Comparison of ENCODE assay signal across 9 cellular contexts in the genomic region with DNA sequence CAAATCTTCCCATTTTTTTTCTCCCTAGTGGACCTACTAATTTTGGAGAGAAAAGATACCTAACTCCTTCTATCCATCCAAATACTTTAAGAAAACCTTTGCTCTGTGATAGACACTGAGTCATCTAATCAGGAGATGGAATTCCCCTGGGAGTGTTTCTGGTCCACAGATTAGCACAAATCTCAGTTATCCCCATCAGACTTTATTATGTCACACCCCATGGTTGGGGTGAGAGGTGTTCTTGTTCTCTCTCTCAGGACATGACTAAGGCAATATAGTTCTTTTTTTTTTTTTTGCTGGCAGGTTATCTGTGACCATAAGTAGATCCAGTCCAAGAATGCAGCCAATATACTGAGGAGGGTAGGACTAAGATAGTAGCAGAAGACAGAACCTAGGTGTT. TPM values are rescaled to one million over a fixed set of nuclear protein-coding genes. Genes with fewer than 3 reads are reported as not detected.
DNase-seq lines count a peak whose midpoint lies in the region; ATAC-seq lines count a peak whose summit lies in the region.
"Had no signal": no experiment of that assay in that cellular context is flagged by ENCODE, and none has a peak within 500 bp of the region (broad histone marks: within the 10 kb centered on the region; RNA-seq: fewer than 3 reads in every experiment).

No MANE protein-coding gene starts in this region.

- peaks cover 26% of the 10 kb centered on the region for H3K4me1 Mint-ChIP-seq in T-helper 17 cell

- peaks cover 11% of the 10 kb centered on the region for H3K36me3 Mint-ChIP-seq in T-helper 17 cell (ENCODE audit: low read depth)

- H3K27me3 Mint-ChIP-seq in T-helper 17 cell = no peaks in the 10 kb centered on the region
- H3K27me3 Mint-ChIP-seq: activated CD4-positive, alpha-beta T cell treated with anti-CD3 and anti-CD28 coated beads, Interleukin-2, amount 10 ng/mL, durations not matched to agents 7 days and 5 days had no signal

- ATAC-seq in GM19324 (IDR thresholded peaks at IDR 0.05; ENCODE audit: low FRiP score, unreplicated experiment) (peak; percentile 34), HG02943 (IDR thresholded peaks at IDR 0.05; ENCODE audit: low read depth, unreplicated experiment) (peak; percentile 44), T-helper 17 cell (peak; percentile 32)

- H3K9me3 ChIP-seq in T-helper 17 cell (ENCODE audit: control insufficient read depth, low read length, poor library complexity, severe bottlenecking) = no peaks in the 10 kb centered on the region

- no peak overlapping the region for H3K4me3 Mint-ChIP-seq in T-helper 17 cell
- H3K4me3 Mint-ChIP-seq: activated CD4-positive, alpha-beta T cell treated with anti-CD3 and anti-CD28 coated beads, Interleukin-2, amount 10 ng/mL, durations not matched to agents 7 days and 5 days had no signal

- peak; percentile 71 for DNase-seq in A172 (ENCODE audit: low spot score)
- no peak for DNase-seq in T-helper 17 cell
- no peak for DNase-seq in NCI-H2081 treated with DMSO at 0.1 percent for 48 hours (lab: John Stamatoyannopoulos, UW)
- no peak for DNase-seq in activated CD8-positive, alpha-beta memory T cell treated with anti-CD3 and anti-CD28 coated beads, Interleukin-2, amount 50 U/mL, for 48 hours
- no peak for DNase-seq in NCI-H2171 (lab: John Stamatoyannopoulos, UW)
- DNase-seq in LoVo (ENCODE audit: low spot score) = no peak
- DNase-seq: activated CD4-positive, alpha-beta T cell treated with anti-CD3 and anti-CD28 coated beads, Interleukin-2, amount 10 ng/mL, durations not matched to agents 7 days and 5 days had no signal

- peak overlapping the region; percentile 6 for H3K27ac Mint-ChIP-seq in T-helper 17 cell
- H3K27ac Mint-ChIP-seq: activated CD4-positive, alpha-beta T cell treated with anti-CD3 and anti-CD28 coated beads, Interleukin-2, amount 10 ng/mL, durations not matched to agents 7 days and 5 days had no signal

RNA-seq across cellular contexts. Expression of gene SLC9A9, which starts 15.8 kb away (rescaled TPM):
- total RNA-seq in A172 (2014; rRNA removed; shearing (Covaris generic)) = 1.1 and 1.8 TPM in 2 replicates
- 10 to 100 TPM; 25.3 to 31.8 TPM for total RNA-seq in T-helper 17 cell
